11 cellular contexts compared by ENCODE assay signal in the genomic region with DNA sequence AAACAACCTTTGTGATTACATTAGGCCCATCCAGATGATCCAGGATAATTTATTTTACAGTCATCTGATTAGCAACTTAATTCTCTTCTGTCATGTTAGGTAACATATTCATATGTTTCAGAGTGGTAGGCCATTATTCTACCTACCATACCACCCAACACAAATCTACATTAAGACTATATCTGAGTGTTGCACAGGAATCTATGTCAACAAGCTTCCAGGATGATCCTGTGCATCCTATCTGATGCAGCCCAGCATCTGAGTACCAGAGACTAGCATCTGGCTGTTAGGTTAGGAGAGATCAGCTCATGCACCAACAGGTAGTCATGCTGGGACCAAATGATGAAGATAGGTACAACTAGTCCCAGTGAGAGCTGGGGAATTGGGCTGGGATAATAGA. TPM values are rescaled to one million over a fixed set of nuclear protein-coding genes. Genes with fewer than 3 reads are reported as not detected.
DNase-seq lines count a peak whose midpoint lies in the region; ATAC-seq, FAIRE-seq and TF ChIP-seq lines count a peak whose summit lies in the region.
"Had no signal": no experiment of that assay in that cellular context is flagged by ENCODE, and none has a peak within 500 bp of the region (broad histone marks: within the 10 kb centered on the region; RNA-seq: fewer than 3 reads in every experiment).

No MANE protein-coding gene starts in this region.

- H4K20me1 ChIP-seq in IMR-90 (ENCODE audit: insufficient read depth, low read length): peaks cover 2% of the 10 kb centered on the region

- H3K27ac Mint-ChIP-seq in CD4-positive, alpha-beta memory T cell: peak overlapping the region; percentile 97 to 99 (median 99)
- peak overlapping the region; percentile 98 to 100 for H3K27ac Mint-ChIP-seq in natural killer cell

- H2AK5ac ChIP-seq in IMR-90 (ENCODE audit: low read depth, low read length): no peak overlapping the region

- no peak overlapping the region for H3K4ac ChIP-seq in IMR-90 (ENCODE audit: low read depth, low read length)

- no TSS peak for BruUV-seq in IMR-90 (replicated peaks; lab: Mats Ljungman, UMichigan)

- H3K9me3 Mint-ChIP-seq in CD4-positive, alpha-beta memory T cell: no peaks in the 10 kb centered on the region
- no peaks in the 10 kb centered on the region for H3K9me3 Mint-ChIP-seq in natural killer cell

- H3K27ac ChIP-seq in CD4-positive, alpha-beta memory T cell (ENCODE audit: low read depth, low read length): peak overlapping the region; percentile 94
- H3K27ac ChIP-seq in IMR-90 (ENCODE audit: insufficient read depth, low read length): no peak overlapping the region

- H3K9me3 ChIP-seq in CD4-positive, alpha-beta memory T cell (ENCODE audit: control insufficient read depth in 1 of 2, low read length in 2 of 2): no peaks in the 10 kb centered on the region
- H3K9me3 ChIP-seq in IMR-90 (ENCODE audit: control insufficient read depth, insufficient read depth, low read length) (no peaks in the 10 kb centered on the region), adipocyte (ENCODE audit: control insufficient read depth, low read length) (no peaks in the 10 kb centered on the region)
- H3K9me3 ChIP-seq: heart left ventricle had no signal

- TF ChIP-seq CTCF in IMR-90 (conservative IDR thresholded peaks at IDR 0.05; ENCODE audit: low read depth, low read length): no peak
- TF ChIP-seq CTCF in natural killer cell (IDR thresholded peaks at IDR 0.05): no peak

- no peak overlapping the region for H2BK5ac ChIP-seq in IMR-90 (ENCODE audit: low read depth, low read length, poor library complexity, severe bottlenecking)

- dilution Hi-C loops in IMR-90 (cut with HindIII; ENCODE audit: low sequenced_read_pairs, unreplicated experiment): no loop called here

- H2BK15ac ChIP-seq in IMR-90 (ENCODE audit: low read depth, low read length): no peak overlapping the region

- TF ChIP-seq POLR2A in IMR-90 (IDR thresholded peaks at IDR 0.05; ENCODE audit: low read depth, low read length) (no peak), GM12892 (IDR thresholded peaks at IDR 0.05; ENCODE audit: low read depth, low read length) (no peak)

- no peak overlapping the region for H3K4me3 ChIP-seq in CD4-positive, alpha-beta memory T cell (ENCODE audit: low read length in 2 of 2)
- H3K4me3 ChIP-seq in IMR-90 (ENCODE audit: insufficient read depth, low read depth, low read length) (no peak overlapping the region), adipocyte (ENCODE audit: low read length) (peak overlapping the region; percentile 99)

- H3K9ac ChIP-seq in IMR-90 (ENCODE audit: low read depth, low read length) (no peak overlapping the region), adipocyte (ENCODE audit: low read length) (peak overlapping the region; percentile 97)

- CTCF ChIA-PET in CD4-positive, alpha-beta memory T cell (lab: Charles Lee; ENCODE audit: partially characterized antibody): interaction anchor here (5.4 kb wide), 1 partner anchor 10 kb away, joined by 36 read pairs; no protein-coding TSS in a partner anchor
- CTCF ChIA-PET in IMR-90 (lab: Yijun Ruan, JAX): no interaction called here

- H3K56ac ChIP-seq in IMR-90 (ENCODE audit: extremely low read depth, insufficient read depth, low read length): no peak overlapping the region

- no peak for TF ChIP-seq RAD21 in IMR-90 (IDR thresholded peaks at IDR 0.05; ENCODE audit: low read length)

- intact Hi-C loops in CD4-positive, alpha-beta memory T cell (cut with micrococcal nuclease): loop anchor here (2.0 kb wide), 2 partner anchors 84 to 222 kb away; a partner anchor contains a TSS
- intact Hi-C loops in IMR-90 (cut with micrococcal nuclease): no loop called here
- intact Hi-C loops in natural killer cell (cut with micrococcal nuclease): no loop called here

- no peak for DNase-seq in CD4-positive, alpha-beta memory T cell
- DNase-seq in IMR-90 (no peak), adipocyte (ENCODE audit: low read depth) (no peak), natural killer cell (no peak), DMS114 treated with DMSO at 0.1 percent for 48 hours (lab: John Stamatoyannopoulos, UW; ENCODE audit: unreplicated experiment) (no peak), GM12892 (ENCODE audit: insufficient read length) (no peak), NCI-H2029 (lab: John Stamatoyannopoulos, UW) (no peak)
- DNase-seq: caudate nucleus, heart left ventricle had no signal

- no peak for FAIRE-seq in GM12892 (lab: Jason Lieb, UNC)
- FAIRE-seq: GM19239 had no signal

- ATAC-seq in IMR-90 (ENCODE audit: low read depth): no peak
- no peak for ATAC-seq in natural killer cell
- no peak for ATAC-seq in HG03342 (IDR thresholded peaks at IDR 0.05; ENCODE audit: unreplicated experiment)
- ATAC-seq: heart left ventricle had no signal

- H3K4me3 Mint-ChIP-seq in CD4-positive, alpha-beta memory T cell: peak overlapping the region; percentile 94 to 99 (median 96)
- peak overlapping the region; percentile 96 for H3K4me3 Mint-ChIP-seq in natural killer cell

- peaks cover 47 to 63% of the 10 kb centered on the region in 2 experiments for H3K79me1 ChIP-seq in IMR-90 (ENCODE audit: low read depth in 1 of 2, low read length in 2 of 2)

- no peak overlapping the region for H2AK9ac ChIP-seq in IMR-90 (replicated peaks; ENCODE audit: low read depth, low read length, poor library complexity)

- H3K23ac ChIP-seq in IMR-90 (ENCODE audit: low read depth, low read length): no peak overlapping the region

- peaks cover 43% of the 10 kb centered on the region for H3K4me1 ChIP-seq in CD4-positive, alpha-beta memory T cell (ENCODE audit: insufficient read depth, low read length)
- H3K4me1 ChIP-seq in IMR-90 (ENCODE audit: control insufficient read depth, insufficient read depth, low read length): peaks cover 5% of the 10 kb centered on the region
- peaks cover 26% of the 10 kb centered on the region for H3K4me1 ChIP-seq in adipocyte (ENCODE audit: control insufficient read depth, insufficient read depth, low read length)

- H4K8ac ChIP-seq in IMR-90 (ENCODE audit: low read depth in 2 of 2, low read length in 2 of 2): no peak overlapping the region; a peak in 1 of 4 replicates

- H3K18ac ChIP-seq in IMR-90 (ENCODE audit: low read depth, low read length): no peak overlapping the region

- peaks cover 33 to 75% of the 10 kb centered on the region in 2 donors for H3K36me3 Mint-ChIP-seq in CD4-positive, alpha-beta memory T cell
- no peaks in the 10 kb centered on the region for H3K36me3 Mint-ChIP-seq in natural killer cell

- peaks cover 48% of the 10 kb centered on the region for H3K36me3 ChIP-seq in CD4-positive, alpha-beta memory T cell (ENCODE audit: insufficient read depth, low read length)
- peaks cover 41% of the 10 kb centered on the region for H3K36me3 ChIP-seq in IMR-90 (ENCODE audit: control insufficient read depth, insufficient read depth, low read length)
- peaks cover 58% of the 10 kb centered on the region for H3K36me3 ChIP-seq in adipocyte (ENCODE audit: control insufficient read depth, insufficient read depth, low read length, severe bottlenecking)

- no peak overlapping the region for H2AFZ ChIP-seq in IMR-90 (replicated peaks; ENCODE audit: low read length, poor library complexity)

- no peaks in the 10 kb centered on the region for H3K27me3 ChIP-seq in CD4-positive, alpha-beta memory T cell (ENCODE audit: insufficient read depth, low read length)
- H3K27me3 ChIP-seq in IMR-90 (ENCODE audit: control insufficient read depth, insufficient read depth, low read length) (no peaks in the 10 kb centered on the region), adipocyte (replicated peaks; ENCODE audit: control insufficient read depth, insufficient read depth, low read length) (no peaks in the 10 kb centered on the region)
- H3K27me3 ChIP-seq: heart left ventricle had no signal

- no peak overlapping the region for H2BK20ac ChIP-seq in IMR-90 (ENCODE audit: low read depth, low read length)

- no peak overlapping the region for H2BK120ac ChIP-seq in IMR-90 (ENCODE audit: low read depth, low read length)

- H3K9me1 ChIP-seq in IMR-90 (ENCODE audit: insufficient read depth, low read length): peaks cover 13% of the 10 kb centered on the region

- H3K27me3 Mint-ChIP-seq in CD4-positive, alpha-beta memory T cell: no peaks in the 10 kb centered on the region
- no peaks in the 10 kb centered on the region for H3K27me3 Mint-ChIP-seq in natural killer cell (ENCODE audit: low read depth in 2 of 2)

- POLR2A ChIA-PET in CD4-positive, alpha-beta memory T cell (lab: Charles Lee; ENCODE audit: partially characterized antibody): interaction anchor here (1.1 to 5.8 kb wide), 7 partner anchors 7 to 280 kb away, joined by 3 to 67 read pairs (median 5); a partner anchor contains a TSS
- POLR2A ChIA-PET in IMR-90 (lab: Charles Lee; ENCODE audit: unreplicated experiment): no interaction called here

- peak overlapping the region; percentile 90; the same call in 1 of the 2 replicates for H3K4me2 ChIP-seq in IMR-90 (ENCODE audit: low read depth, low read length)

- H3K14ac ChIP-seq in IMR-90 (replicated peaks; ENCODE audit: low read depth, low read length): no peak overlapping the region

- in situ Hi-C loops in IMR-90 (cut with MboI; ENCODE audit: low sequenced_read_pairs): no loop called here

- H4K5ac ChIP-seq in IMR-90 (ENCODE audit: low read depth, low read length): no peak overlapping the region

- no peak overlapping the region for H4K91ac ChIP-seq in IMR-90 (ENCODE audit: insufficient read depth, low read depth, low read length)

- H3K4me1 Mint-ChIP-seq in CD4-positive, alpha-beta memory T cell: peaks cover 33 to 52% (median 42%) of the 10 kb centered on the region in 4 donors
- peaks cover 36 to 40% of the 10 kb centered on the region in 2 donors for H3K4me1 Mint-ChIP-seq in natural killer cell

RNA-seq across cellular contexts. Expression of a gene that starts 1.3 kb away (rescaled TPM):
- 100 to 1,000 TPM; 109 to 114 TPM for total RNA-seq in CD4-positive, alpha-beta memory T cell
- polyA plus RNA-seq in CD4-positive, alpha-beta memory T cell: 10 to 100 TPM; 48.9 to 50.5 TPM
- total RNA-seq in IMR-90 (2012; rRNA removed) (56.9 and 67.7 TPM in 2 replicates), natural killer cell (10 to 100 TPM; 67.8 to 85.5 (median 84.5) TPM)
- polyA plus RNA-seq in IMR-90 (2012; rRNA removed): 58.2 and 59.4 TPM in 2 replicates
- 30.4 and 32.4 TPM in 2 replicates for polyA plus RNA-seq in IMR-90 (2012; cell fraction: cytosol; rRNA removed)
- polyA plus RNA-seq in IMR-90 (2012; cell fraction: nucleus; rRNA removed; ENCODE audit: low replicate concordance): 167 and 209 TPM in 2 replicates
- polyA plus RNA-seq in GM12892 (2012; ENCODE audit: missing spikeins): 57.8 TPM

RNA-seq across cellular contexts. Expression of a gene that starts 7.0 kb away (rescaled TPM):
- 100 to 1,000 TPM; 108 to 110 TPM for total RNA-seq in CD4-positive, alpha-beta memory T cell
- 10 to 100 TPM; 65.4 to 68.1 TPM for polyA plus RNA-seq in CD4-positive, alpha-beta memory T cell
- total RNA-seq in IMR-90 (2012; rRNA removed): 68.0 and 92.7 TPM in 2 replicates
- 57.3 and 58.6 TPM in 2 replicates for polyA plus RNA-seq in IMR-90 (2012; rRNA removed)
- 44.5 and 118 TPM in 2 replicates for polyA plus RNA-seq in IMR-90 (2012; cell fraction: cytosol; rRNA removed)
- 104 and 122 TPM in 2 replicates for polyA plus RNA-seq in IMR-90 (2012; cell fraction: nucleus; rRNA removed; ENCODE audit: low replicate concordance)
- total RNA-seq in natural killer cell: 100 to 1,000 TPM in 1 of 3 donors, 10 to 100 TPM in 2; 93.1 to 101 (median 94.1) TPM
- 40.7 TPM for polyA plus RNA-seq in GM12892 (2012; ENCODE audit: missing spikeins)

RNA-seq across cellular contexts. Expression of a gene that starts 31.4 kb away (rescaled TPM):
- total RNA-seq in CD4-positive, alpha-beta memory T cell: 100 to 1,000 TPM; 116 to 126 TPM
- 10 to 100 TPM; 42.2 to 61.6 TPM for polyA plus RNA-seq in CD4-positive, alpha-beta memory T cell
- total RNA-seq in IMR-90 (2012; rRNA removed) (52.8 and 56.5 TPM in 2 replicates), natural killer cell (10 to 100 TPM; 69.2 to 86.7 (median 81.4) TPM)
- polyA plus RNA-seq in IMR-90 (2012; rRNA removed): 47.4 and 47.5 TPM in 2 replicates
- 34.5 and 44.6 TPM in 2 replicates for polyA plus RNA-seq in IMR-90 (2012; cell fraction: cytosol; rRNA removed)
- polyA plus RNA-seq in IMR-90 (2012; cell fraction: nucleus; rRNA removed; ENCODE audit: low replicate concordance): 38.0 and 54.5 TPM in 2 replicates
- 37.3 TPM for polyA plus RNA-seq in GM12892 (2012; ENCODE audit: missing spikeins)

RNA-seq across cellular contexts. Expression of a gene that starts 33.9 kb away (rescaled TPM):
- total RNA-seq in CD4-positive, alpha-beta memory T cell: under 1 TPM; 0.19 to 0.23 TPM
- polyA plus RNA-seq in CD4-positive, alpha-beta memory T cell: not detected
- total RNA-seq in IMR-90 (2012; rRNA removed) (not detected in 2 replicates), natural killer cell (under 1 TPM in 2 of 3 donors, not detected in 1; 0.10 to 0.16 TPM)
- 0.03 and 0.07 TPM in 2 replicates for polyA plus RNA-seq in IMR-90 (2012; rRNA removed)
- 0.08 TPM in 1 of 2 replicates, not detected in the other for polyA plus RNA-seq in IMR-90 (2012; cell fraction: cytosol; rRNA removed)
- 0.09 and 0.10 TPM in 2 replicates for polyA plus RNA-seq in IMR-90 (2012; cell fraction: nucleus; rRNA removed; ENCODE audit: low replicate concordance)
- polyA plus RNA-seq in GM12892 (2012; ENCODE audit: missing spikeins): 0.08 TPM
